In the genomic region with DNA sequence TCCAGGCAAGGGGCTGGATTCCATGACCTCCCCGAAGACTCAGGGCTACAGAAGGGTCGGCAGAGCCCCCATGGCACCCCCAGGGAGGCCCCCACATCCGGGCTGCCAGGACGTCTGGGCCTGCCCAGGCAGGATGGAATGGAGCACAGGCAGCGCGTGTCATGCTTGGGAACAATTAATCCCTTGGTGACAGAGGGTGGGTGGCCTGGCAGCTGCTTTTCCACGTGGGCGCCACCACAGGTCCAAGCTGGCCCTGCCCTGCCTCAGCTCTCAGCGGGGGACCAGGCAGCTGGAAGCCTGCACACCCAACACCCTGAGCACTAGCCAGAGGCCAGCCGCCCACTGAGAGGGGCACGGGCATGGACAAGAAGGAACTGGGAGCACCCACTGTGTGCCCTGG, we compare ENCODE assay signal across 1 cellular context.
TF ChIP-seq lines count a peak whose summit lies in the region.

No MANE protein-coding gene starts in this region.

TF ChIP-seq in HCT116, 20 proteins besides CTCF, POLR2A, EP300 and RAD21 (continued from another document):
- TF ChIP-seq ELF1 (IDR thresholded peaks at IDR 0.05; ENCODE audit: borderline replicate concordance, low read depth) (no peak), EZH2phosphoT487 (IDR thresholded peaks at IDR 0.05; ENCODE audit: borderline replicate concordance) (no peak), TCF7L2 (IDR thresholded peaks at IDR 0.05; ENCODE audit: borderline replicate concordance, extremely low read depth, insufficient read depth, insufficient read length) (no peak), ZBTB33 (IDR thresholded peaks at IDR 0.05; ENCODE audit: extremely low read depth, insufficient replicate concordance, low read length) (no peak)
